In the genomic region with DNA sequence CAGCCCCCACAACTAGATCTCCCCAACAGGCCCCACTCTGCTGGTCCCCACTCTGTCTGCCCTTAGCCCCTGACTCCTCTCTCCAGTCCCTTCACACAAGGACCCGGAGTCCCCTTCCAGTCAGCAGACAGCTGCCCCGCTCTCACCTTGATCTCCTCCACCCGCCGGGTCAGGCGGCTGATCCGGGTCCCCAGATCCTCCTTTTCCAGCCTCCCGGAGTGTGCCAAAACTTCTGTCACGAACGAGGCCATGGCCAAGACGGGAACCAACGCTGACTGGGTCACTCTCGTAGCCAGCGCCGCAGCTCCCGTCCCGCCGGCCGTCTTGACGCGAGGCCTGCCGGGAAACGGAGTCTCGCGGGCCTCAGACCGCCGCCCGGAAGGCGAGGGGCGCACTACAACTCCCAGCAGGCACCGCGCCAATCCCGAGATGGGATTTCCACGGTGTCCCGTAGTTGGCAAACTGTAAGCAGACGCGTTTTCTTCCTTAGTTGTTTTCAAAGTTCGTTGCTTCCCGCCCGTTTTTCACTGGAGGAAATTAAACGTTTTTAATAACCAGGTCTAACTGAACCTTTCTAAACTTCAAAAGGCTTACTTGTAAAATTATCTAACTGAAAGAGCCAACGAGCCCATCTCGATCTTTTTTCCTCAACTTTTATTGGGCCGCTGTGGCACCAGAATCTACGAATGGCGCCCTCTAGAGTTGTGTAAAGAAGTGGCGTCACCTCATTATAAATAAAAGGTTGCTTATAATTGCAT, we compare ENCODE assay signal across 1 cellular context.
A peak's percentile ranks its signal among the peaks of the same experiment; 100 is the strongest.
TF ChIP-seq lines count a peak whose summit lies in the region.

A gene with protein sequence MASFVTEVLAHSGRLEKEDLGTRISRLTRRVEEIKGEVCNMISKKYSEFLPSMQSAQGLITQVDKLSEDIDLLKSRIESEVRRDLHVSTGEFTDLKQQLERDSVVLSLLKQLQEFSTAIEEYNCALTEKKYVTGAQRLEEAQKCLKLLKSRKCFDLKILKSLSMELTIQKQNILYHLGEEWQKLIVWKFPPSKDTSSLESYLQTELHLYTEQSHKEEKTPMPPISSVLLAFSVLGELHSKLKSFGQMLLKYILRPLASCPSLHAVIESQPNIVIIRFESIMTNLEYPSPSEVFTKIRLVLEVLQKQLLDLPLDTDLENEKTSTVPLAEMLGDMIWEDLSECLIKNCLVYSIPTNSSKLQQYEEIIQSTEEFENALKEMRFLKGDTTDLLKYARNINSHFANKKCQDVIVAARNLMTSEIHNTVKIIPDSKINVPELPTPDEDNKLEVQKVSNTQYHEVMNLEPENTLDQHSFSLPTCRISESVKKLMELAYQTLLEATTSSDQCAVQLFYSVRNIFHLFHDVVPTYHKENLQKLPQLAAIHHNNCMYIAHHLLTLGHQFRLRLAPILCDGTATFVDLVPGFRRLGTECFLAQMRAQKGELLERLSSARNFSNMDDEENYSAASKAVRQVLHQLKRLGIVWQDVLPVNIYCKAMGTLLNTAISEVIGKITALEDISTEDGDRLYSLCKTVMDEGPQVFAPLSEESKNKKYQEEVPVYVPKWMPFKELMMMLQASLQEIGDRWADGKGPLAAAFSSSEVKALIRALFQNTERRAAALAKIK (minus strand): TSS at position 277 of the 758 bp plus-strand sequence. CDS start 26 bp downstream, at position 251.

TF ChIP-seq in HepG2, 621 proteins besides CTCF, POLR2A, EP300 and RAD21 (continued from another document and continues in another):
- TF ChIP-seq, protein P1, sequence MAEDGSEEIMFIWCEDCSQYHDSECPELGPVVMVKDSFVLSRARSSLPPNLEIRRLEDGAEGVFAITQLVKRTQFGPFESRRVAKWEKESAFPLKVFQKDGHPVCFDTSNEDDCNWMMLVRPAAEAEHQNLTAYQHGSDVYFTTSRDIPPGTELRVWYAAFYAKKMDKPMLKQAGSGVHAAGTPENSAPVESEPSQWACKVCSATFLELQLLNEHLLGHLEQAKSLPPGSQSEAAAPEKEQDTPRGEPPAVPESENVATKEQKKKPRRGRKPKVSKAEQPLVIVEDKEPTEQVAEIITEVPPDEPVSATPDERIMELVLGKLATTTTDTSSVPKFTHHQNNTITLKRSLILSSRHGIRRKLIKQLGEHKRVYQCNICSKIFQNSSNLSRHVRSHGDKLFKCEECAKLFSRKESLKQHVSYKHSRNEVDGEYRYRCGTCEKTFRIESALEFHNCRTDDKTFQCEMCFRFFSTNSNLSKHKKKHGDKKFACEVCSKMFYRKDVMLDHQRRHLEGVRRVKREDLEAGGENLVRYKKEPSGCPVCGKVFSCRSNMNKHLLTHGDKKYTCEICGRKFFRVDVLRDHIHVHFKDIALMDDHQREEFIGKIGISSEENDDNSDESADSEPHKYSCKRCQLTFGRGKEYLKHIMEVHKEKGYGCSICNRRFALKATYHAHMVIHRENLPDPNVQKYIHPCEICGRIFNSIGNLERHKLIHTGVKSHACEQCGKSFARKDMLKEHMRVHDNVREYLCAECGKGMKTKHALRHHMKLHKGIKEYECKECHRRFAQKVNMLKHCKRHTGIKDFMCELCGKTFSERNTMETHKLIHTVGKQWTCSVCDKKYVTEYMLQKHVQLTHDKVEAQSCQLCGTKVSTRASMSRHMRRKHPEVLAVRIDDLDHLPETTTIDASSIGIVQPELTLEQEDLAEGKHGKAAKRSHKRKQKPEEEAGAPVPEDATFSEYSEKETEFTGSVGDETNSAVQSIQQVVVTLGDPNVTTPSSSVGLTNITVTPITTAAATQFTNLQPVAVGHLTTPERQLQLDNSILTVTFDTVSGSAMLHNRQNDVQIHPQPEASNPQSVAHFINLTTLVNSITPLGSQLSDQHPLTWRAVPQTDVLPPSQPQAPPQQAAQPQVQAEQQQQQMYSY (CRISPR knock-in tag; IDR thresholded peaks at IDR 0.05): peak; percentile 54; the same call in 1 of the 2 replicates
- TF ChIP-seq, protein P2, sequence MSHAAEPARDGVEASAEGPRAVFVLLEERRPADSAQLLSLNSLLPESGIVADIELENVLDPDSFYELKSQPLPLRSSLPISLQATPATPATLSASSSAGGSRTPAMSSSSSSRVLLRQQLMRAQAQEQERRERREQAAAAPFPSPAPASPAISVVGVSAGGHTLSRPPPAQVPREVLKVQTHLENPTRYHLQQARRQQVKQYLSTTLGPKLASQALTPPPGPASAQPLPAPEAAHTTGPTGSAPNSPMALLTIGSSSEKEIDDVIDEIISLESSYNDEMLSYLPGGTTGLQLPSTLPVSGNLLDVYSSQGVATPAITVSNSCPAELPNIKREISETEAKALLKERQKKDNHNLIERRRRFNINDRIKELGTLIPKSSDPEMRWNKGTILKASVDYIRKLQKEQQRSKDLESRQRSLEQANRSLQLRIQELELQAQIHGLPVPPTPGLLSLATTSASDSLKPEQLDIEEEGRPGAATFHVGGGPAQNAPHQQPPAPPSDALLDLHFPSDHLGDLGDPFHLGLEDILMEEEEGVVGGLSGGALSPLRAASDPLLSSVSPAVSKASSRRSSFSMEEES (CRISPR knock-in tag; IDR thresholded peaks at IDR 0.05): no peak; the same call in 1 of the 2 replicates
- TF ChIP-seq TAF1 (CRISPR knock-in tag; IDR thresholded peaks at IDR 0.05): peak; percentile 72; the same call in 1 of the 2 replicates
- 0 out of 2 replicates have a peak, but pooled peaks have one; percentile 43 for TF ChIP-seq MIXL1 (CRISPR knock-in tag; IDR thresholded peaks at IDR 0.05)
- TF ChIP-seq RXRA (CRISPR knock-in tag; IDR thresholded peaks at IDR 0.05): peak; percentile 64
- TF ChIP-seq MBD4 (IDR thresholded peaks at IDR 0.05; ENCODE audit: borderline replicate concordance, low read length): no peak
- no peak for TF ChIP-seq ZNF780A (CRISPR knock-in tag; IDR thresholded peaks at IDR 0.05)
- TF ChIP-seq, protein P3, sequence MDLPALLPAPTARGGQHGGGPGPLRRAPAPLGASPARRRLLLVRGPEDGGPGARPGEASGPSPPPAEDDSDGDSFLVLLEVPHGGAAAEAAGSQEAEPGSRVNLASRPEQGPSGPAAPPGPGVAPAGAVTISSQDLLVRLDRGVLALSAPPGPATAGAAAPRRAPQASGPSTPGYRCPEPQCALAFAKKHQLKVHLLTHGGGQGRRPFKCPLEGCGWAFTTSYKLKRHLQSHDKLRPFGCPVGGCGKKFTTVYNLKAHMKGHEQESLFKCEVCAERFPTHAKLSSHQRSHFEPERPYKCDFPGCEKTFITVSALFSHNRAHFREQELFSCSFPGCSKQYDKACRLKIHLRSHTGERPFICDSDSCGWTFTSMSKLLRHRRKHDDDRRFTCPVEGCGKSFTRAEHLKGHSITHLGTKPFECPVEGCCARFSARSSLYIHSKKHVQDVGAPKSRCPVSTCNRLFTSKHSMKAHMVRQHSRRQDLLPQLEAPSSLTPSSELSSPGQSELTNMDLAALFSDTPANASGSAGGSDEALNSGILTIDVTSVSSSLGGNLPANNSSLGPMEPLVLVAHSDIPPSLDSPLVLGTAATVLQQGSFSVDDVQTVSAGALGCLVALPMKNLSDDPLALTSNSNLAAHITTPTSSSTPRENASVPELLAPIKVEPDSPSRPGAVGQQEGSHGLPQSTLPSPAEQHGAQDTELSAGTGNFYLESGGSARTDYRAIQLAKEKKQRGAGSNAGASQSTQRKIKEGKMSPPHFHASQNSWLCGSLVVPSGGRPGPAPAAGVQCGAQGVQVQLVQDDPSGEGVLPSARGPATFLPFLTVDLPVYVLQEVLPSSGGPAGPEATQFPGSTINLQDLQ (CRISPR knock-in tag; IDR thresholded peaks at IDR 0.05): no peak
- no peak for TF ChIP-seq FLYWCH1 (CRISPR knock-in tag; IDR thresholded peaks at IDR 0.05)
- TF ChIP-seq NFKB2 (CRISPR knock-in tag; IDR thresholded peaks at IDR 0.05; ENCODE audit: borderline replicate concordance): peak; percentile 66; the same call in 1 of the 2 replicates
- TF ChIP-seq, protein P4, sequence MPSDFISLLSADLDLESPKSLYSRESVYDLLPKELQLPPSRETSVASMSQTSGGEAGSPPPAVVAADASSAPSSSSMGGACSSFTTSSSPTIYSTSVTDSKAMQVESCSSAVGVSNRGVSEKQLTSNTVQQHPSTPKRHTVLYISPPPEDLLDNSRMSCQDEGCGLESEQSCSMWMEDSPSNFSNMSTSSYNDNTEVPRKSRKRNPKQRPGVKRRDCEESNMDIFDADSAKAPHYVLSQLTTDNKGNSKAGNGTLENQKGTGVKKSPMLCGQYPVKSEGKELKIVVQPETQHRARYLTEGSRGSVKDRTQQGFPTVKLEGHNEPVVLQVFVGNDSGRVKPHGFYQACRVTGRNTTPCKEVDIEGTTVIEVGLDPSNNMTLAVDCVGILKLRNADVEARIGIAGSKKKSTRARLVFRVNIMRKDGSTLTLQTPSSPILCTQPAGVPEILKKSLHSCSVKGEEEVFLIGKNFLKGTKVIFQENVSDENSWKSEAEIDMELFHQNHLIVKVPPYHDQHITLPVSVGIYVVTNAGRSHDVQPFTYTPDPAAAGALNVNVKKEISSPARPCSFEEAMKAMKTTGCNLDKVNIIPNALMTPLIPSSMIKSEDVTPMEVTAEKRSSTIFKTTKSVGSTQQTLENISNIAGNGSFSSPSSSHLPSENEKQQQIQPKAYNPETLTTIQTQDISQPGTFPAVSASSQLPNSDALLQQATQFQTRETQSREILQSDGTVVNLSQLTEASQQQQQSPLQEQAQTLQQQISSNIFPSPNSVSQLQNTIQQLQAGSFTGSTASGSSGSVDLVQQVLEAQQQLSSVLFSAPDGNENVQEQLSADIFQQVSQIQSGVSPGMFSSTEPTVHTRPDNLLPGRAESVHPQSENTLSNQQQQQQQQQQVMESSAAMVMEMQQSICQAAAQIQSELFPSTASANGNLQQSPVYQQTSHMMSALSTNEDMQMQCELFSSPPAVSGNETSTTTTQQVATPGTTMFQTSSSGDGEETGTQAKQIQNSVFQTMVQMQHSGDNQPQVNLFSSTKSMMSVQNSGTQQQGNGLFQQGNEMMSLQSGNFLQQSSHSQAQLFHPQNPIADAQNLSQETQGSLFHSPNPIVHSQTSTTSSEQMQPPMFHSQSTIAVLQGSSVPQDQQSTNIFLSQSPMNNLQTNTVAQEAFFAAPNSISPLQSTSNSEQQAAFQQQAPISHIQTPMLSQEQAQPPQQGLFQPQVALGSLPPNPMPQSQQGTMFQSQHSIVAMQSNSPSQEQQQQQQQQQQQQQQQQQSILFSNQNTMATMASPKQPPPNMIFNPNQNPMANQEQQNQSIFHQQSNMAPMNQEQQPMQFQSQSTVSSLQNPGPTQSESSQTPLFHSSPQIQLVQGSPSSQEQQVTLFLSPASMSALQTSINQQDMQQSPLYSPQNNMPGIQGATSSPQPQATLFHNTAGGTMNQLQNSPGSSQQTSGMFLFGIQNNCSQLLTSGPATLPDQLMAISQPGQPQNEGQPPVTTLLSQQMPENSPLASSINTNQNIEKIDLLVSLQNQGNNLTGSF (CRISPR knock-in tag; IDR thresholded peaks at IDR 0.05): 0 out of 2 replicates have a peak, but pooled peaks have one; percentile 31
- TF ChIP-seq ZFP41 (CRISPR knock-in tag; IDR thresholded peaks at IDR 0.05; ENCODE audit: borderline replicate concordance): no peak
- no peak for TF ChIP-seq ZNF3 (CRISPR knock-in tag; IDR thresholded peaks at IDR 0.05)
- TF ChIP-seq, protein P5, sequence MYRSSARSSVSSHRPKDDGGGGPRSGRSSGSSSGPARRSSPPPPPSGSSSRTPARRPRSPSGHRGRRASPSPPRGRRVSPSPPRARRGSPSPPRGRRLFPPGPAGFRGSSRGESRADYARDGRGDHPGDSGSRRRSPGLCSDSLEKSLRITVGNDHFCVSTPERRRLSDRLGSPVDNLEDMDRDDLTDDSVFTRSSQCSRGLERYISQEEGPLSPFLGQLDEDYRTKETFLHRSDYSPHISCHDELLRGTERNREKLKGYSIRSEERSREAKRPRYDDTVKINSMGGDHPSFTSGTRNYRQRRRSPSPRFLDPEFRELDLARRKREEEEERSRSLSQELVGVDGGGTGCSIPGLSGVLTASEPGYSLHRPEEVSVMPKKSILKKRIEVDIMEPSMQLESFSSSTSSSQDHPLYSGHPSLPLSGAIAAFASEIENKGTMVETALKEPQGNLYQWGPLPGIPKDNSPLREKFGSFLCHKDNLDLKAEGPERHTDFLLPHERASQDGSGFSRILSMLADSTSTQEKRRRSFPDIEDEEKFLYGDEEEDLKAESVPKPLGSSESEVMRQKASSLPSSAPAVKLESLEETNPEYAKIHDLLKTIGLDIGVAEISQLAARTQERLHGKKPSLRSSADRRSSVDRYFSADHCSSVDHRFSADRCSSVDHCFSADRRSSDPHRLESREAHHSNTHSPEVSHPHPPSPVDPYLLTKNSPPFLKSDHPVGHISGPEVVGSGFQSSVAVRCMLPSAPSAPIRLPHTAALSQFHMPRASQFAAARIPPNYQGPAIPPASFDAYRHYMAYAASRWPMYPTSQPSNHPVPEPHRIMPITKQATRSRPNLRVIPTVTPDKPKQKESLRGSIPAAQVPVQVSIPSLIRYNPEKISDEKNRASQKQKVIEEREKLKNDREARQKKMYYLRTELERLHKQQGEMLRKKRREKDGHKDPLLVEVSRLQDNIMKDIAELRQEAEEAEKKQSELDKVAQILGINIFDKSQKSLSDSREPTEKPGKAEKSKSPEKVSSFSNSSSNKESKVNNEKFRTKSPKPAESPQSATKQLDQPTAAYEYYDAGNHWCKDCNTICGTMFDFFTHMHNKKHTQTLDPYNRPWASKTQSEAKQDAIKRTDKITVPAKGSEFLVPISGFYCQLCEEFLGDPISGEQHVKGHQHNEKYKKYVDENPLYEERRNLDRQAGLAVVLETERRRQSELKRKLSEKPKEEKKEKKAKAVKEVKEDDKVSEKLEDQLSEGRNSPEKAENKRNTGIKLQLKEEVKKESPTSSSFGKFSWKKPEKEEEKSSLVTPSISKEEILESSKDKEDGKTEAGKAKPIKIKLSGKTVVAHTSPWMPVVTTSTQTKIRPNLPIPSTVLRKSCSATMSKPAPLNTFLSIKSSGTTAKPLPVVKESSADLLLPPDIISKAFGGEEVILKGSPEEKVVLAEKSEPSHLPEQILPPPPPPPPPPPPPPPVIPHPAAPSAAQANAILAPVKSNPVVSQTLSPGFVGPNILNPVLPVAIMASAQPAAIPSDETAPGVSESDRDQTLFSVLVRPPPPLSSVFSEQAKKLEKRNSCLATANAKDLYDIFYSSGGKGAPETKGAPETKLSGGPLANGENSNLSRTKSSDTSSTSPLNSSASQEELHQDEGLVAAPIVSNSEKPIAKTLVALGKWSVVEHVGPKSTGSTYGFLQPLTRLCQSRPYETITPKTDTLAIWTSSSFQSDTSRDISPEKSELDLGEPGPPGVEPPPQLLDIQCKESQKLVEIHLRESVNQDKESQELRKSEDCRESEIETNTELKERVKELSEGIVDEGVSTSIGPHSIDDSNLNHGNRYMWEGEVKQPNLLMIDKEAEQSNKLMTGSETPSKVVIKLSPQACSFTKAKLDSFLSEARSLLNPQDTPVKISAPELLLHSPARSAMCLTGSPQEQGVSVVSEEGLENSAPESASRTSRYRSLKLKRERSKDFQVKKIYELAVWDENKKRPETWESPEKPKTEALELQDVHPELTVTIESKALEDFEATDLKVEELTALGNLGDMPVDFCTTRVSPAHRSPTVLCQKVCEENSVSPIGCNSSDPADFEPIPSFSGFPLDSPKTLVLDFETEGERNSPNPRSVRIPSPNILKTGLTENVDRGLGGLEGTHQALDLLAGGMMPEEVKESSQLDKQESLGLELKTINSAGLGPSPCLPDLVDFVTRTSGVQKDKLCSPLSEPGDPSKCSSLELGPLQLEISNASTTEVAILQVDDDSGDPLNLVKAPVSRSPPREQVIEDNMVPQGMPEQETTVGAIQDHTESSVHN (CRISPR knock-in tag; IDR thresholded peaks at IDR 0.05): no peak
- no peak for TF ChIP-seq ATM (IDR thresholded peaks at IDR 0.05; ENCODE audit: borderline replicate concordance)
- no peak for TF ChIP-seq FIP1L1 (IDR thresholded peaks at IDR 0.05; ENCODE audit: borderline replicate concordance, insufficient read depth, low read depth, low read length)
- TF ChIP-seq ZNF441 (CRISPR knock-in tag; IDR thresholded peaks at IDR 0.05; ENCODE audit: borderline replicate concordance): no peak
- no peak for TF ChIP-seq ZNF576 (CRISPR knock-in tag; IDR thresholded peaks at IDR 0.05)
- peak; percentile 78; the same call in 1 of the 2 replicates for TF ChIP-seq ZNF737 (CRISPR knock-in tag; IDR thresholded peaks at IDR 0.05; ENCODE audit: borderline replicate concordance)
- TF ChIP-seq ZNF598 (CRISPR knock-in tag; IDR thresholded peaks at IDR 0.05; ENCODE audit: borderline replicate concordance): no peak
- TF ChIP-seq POGZ (CRISPR knock-in tag; IDR thresholded peaks at IDR 0.05): peak; percentile 70; the same call in 1 of the 2 replicates
- peak; percentile 66; the same call in 1 of the 2 replicates for TF ChIP-seq ZNF317 (CRISPR knock-in tag; IDR thresholded peaks at IDR 0.05)
